Comparison of ENCODE assay signal across 8 cellular contexts in genomic region chr17:82031885-82032627, GRCh38. TPM values are rescaled to one million over a fixed set of nuclear protein-coding genes. Genes with fewer than 3 reads are reported as not detected.
DNase-seq lines count a peak whose midpoint lies in the region; ATAC-seq lines count a peak whose summit lies in the region.

No MANE protein-coding gene starts in this region.

- H3K27me3 Mint-ChIP-seq in activated T-cell treated with anti-CD3 and anti-CD28 coated beads, Interleukin-2, amount 50 U/mL, for 24 hours: no peaks in the 10 kb centered on the region

- H3K9me3 Mint-ChIP-seq in activated T-cell treated with anti-CD3 and anti-CD28 coated beads, Interleukin-2, amount 50 U/mL, for 24 hours: no peaks in the 10 kb centered on the region

- H3K4me3 Mint-ChIP-seq in activated T-cell treated with anti-CD3 and anti-CD28 coated beads, Interleukin-2, amount 50 U/mL, for 24 hours: peak overlapping the region; percentile 68

- DNase-seq in Daoy (ENCODE audit: low read depth): peak; percentile 39
- DNase-seq in NAMALWA (ENCODE audit: low spot score): peak; percentile 49
- peak; percentile 66 for DNase-seq in activated T-cell treated with anti-CD3 and anti-CD28 coated beads, Interleukin-2, amount 50 U/mL, for 24 hours
- peak; percentile 43 for DNase-seq in glomerular visceral epithelial cell (ENCODE audit: extremely low spot score)
- DNase-seq in stimulated activated naive CD4-positive, alpha-beta T cell treated with Interleukin-2 at 50 U/mL for 16 hours (lab: John Stamatoyannopoulos, UW): peak; percentile 16

- H3K27ac Mint-ChIP-seq in activated T-cell treated with anti-CD3 and anti-CD28 coated beads, Interleukin-2, amount 50 U/mL, for 24 hours: no peak overlapping the region

- H3K4me1 Mint-ChIP-seq in activated T-cell treated with anti-CD3 and anti-CD28 coated beads, Interleukin-2, amount 50 U/mL, for 24 hours (ENCODE audit: low read depth): peaks cover 26% of the 10 kb centered on the region

- H3K36me3 Mint-ChIP-seq in activated T-cell treated with anti-CD3 and anti-CD28 coated beads, Interleukin-2, amount 50 U/mL, for 24 hours (ENCODE audit: low read depth): peaks cover 41% of the 10 kb centered on the region

- ATAC-seq in HG03025 (IDR thresholded peaks at IDR 0.05; ENCODE audit: low FRiP score, unreplicated experiment) (no peak), GM21576 (IDR thresholded peaks at IDR 0.05; ENCODE audit: unreplicated experiment) (no peak), GM19351 (IDR thresholded peaks at IDR 0.05; ENCODE audit: unreplicated experiment) (no peak)

RNA-seq across cellular contexts. Expression of gene RAC3, which starts 0.6 kb away (rescaled TPM):
- 9.3 and 16.9 TPM in 2 replicates for total RNA-seq in Daoy (2014; rRNA removed; shearing (Covaris generic))

RNA-seq across cellular contexts. Expression of gene DCXR, which starts 5.4 kb away (rescaled TPM):
- 57.0 and 92.7 TPM in 2 replicates for total RNA-seq in Daoy (2014; rRNA removed; shearing (Covaris generic))

RNA-seq across cellular contexts. Expression of gene LRRC45, which starts 9.0 kb away (rescaled TPM):
- 23.2 and 26.5 TPM in 2 replicates for total RNA-seq in Daoy (2014; rRNA removed; shearing (Covaris generic))

RNA-seq across cellular contexts. Expression of gene CENPX, which starts 9.4 kb away (rescaled TPM):
- 88.1 and 116 TPM in 2 replicates for total RNA-seq in Daoy (2014; rRNA removed; shearing (Covaris generic))

RNA-seq across cellular contexts. Expression of gene RFNG, which starts 19.6 kb away (rescaled TPM):
- total RNA-seq in Daoy (2014; rRNA removed; shearing (Covaris generic)): 18.8 and 20.2 TPM in 2 replicates

Comparison
In these comparisons a context has a peak if more than half of its experiments do, and no peak if none do; other contexts are left out.
1. DNase-seq: peak in every context shown above with its lines; median percentile 66 in activated T-cell treated with anti-CD3 and anti-CD28 coated beads, Interleukin-2, amount 50 U/mL, for 24 hours; 49 in NAMALWA; 43 in glomerular visceral epithelial cell; 39 in Daoy; 16 in stimulated activated naive CD4-positive, alpha-beta T cell treated with Interleukin-2 at 50 U/mL for 16 hours.